Comparison of ENCODE assay signal across 23 cellular contexts in the genomic region with DNA sequence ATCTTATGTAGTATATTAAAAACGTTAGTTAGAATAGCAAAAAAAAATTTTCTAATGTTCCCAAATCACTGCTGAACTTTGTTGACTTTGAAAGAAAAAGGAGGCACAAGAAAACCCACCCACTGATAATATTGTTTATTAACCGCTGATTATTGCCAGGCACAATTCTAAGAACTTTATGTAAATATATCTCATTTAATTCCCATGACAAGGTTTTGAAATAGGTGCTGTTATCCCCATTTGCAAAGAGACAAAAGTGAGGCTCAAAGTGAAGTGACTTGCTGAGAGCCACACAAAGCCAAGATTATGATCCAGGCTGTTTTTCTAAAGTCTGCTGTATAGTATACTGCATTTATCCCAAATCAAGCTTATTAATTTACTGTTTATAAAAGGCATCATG. TPM values are rescaled to one million over a fixed set of nuclear protein-coding genes. Genes with fewer than 3 reads are reported as not detected.
DNase-seq lines count a peak whose midpoint lies in the region; ATAC-seq and TF ChIP-seq lines count a peak whose summit lies in the region.
"Had no signal": no experiment of that assay in that cellular context is flagged by ENCODE, and none has a peak within 500 bp of the region (broad histone marks: within the 10 kb centered on the region; RNA-seq: fewer than 3 reads in every experiment).

No MANE protein-coding gene starts in this region.

- H3K36me3 Mint-ChIP-seq in activated T-cell treated with anti-CD3 and anti-CD28 coated beads, Interleukin-2, amount 50 U/mL, for 72 hours (ENCODE audit: insufficient read depth in 2 of 2), result peaks cover 14 to 25% of the 10 kb centered on the region in 2 donors
- H3K36me3 Mint-ChIP-seq in activated T-cell treated with anti-CD3 and anti-CD28 coated beads, Interleukin-2, amount 50 U/mL, for 4 hours (ENCODE audit: insufficient read depth), result peaks cover 43% of the 10 kb centered on the region

- no peaks in the 10 kb centered on the region for H3K4me1 Mint-ChIP-seq in activated T-cell treated with anti-CD3 and anti-CD28 coated beads, Interleukin-2, amount 50 U/mL, for 72 hours (ENCODE audit: low read depth)
- no peaks in the 10 kb centered on the region for H3K4me1 Mint-ChIP-seq in activated T-cell treated with anti-CD3 and anti-CD28 coated beads, Interleukin-2, amount 50 U/mL, for 4 hours (ENCODE audit: low read depth)
- H3K4me1 Mint-ChIP-seq: CD14-positive monocyte, nephron progenitor cell had no signal

- no peaks in the 10 kb centered on the region for H3K27me3 Mint-ChIP-seq in activated T-cell treated with anti-CD3 and anti-CD28 coated beads, Interleukin-2, amount 50 U/mL, for 72 hours (ENCODE audit: low read depth)
- H3K27me3 Mint-ChIP-seq in activated T-cell treated with anti-CD3 and anti-CD28 coated beads, Interleukin-2, amount 50 U/mL, for 4 hours (ENCODE audit: low read depth), result no peaks in the 10 kb centered on the region

- H3K36me3 ChIP-seq in HUES6 (ENCODE audit: control insufficient read depth, insufficient read depth, low read length) (peaks cover 76% of the 10 kb centered on the region), tibial artery (peaks cover 37 to 73% (median 66%) of the 10 kb centered on the region in 3 donors)

- H3K9ac ChIP-seq in HUES6 (ENCODE audit: low read length), result no peak overlapping the region

- H3K27ac Mint-ChIP-seq in activated T-cell treated with anti-CD3 and anti-CD28 coated beads, Interleukin-2, amount 50 U/mL, for 72 hours, result peak overlapping the region; percentile 49
- H3K27ac Mint-ChIP-seq: nephron progenitor cell; T-helper 1 cell treated with Interleukin-12 subunit alpha and Interleukin-12 subunit beta and Interleukin-4 antibody, amounts not matched to agents 30 μg/mL and 1 μg/mL, for 36 hours had no signal

- H3K4me1 ChIP-seq in HUES6 (ENCODE audit: control insufficient read depth, insufficient read depth, low read length) (peaks cover 3% of the 10 kb centered on the region; the same call in 1 of the 2 replicates), tibial artery (peaks cover 0 to 18% (median 2%) of the 10 kb centered on the region in 4 donors)
- H3K4me1 ChIP-seq: psoas muscle, upper lobe of right lung had no signal

- no peak for DNase-seq in activated T-cell treated with anti-CD3 and anti-CD28 coated beads, Interleukin-2, amount 50 U/mL, for 72 hours
- DNase-seq in activated T-cell treated with anti-CD3 and anti-CD28 coated beads, Interleukin-2, amount 50 U/mL, for 4 hours, result no peak
- DNase-seq in tibial artery (no peak), T-helper 1 cell (no peak), dorsolateral prefrontal cortex (no peak)
- DNase-seq in activated CD4-positive, alpha-beta T cell treated with anti-CD3 and anti-CD28 coated beads, Interleukin-2, amount 50 U/mL, for 4 hours, result no peak
- DNase-seq: activated CD8-positive, alpha-beta memory T cell treated with anti-CD3 and anti-CD28 coated beads, Interleukin-2, amount 50 U/mL, for 48 hours; brain microvascular endothelial cell; dermis blood vessel endothelial cell; DMS79 treated with DMSO at 0.1 percent for 48 hours; NCI-H1694 treated with DMSO at 0.1 percent for 48 hours; NCI-H446; nephron progenitor cell; psoas muscle; SHP77; spleen; stimulated activated naive CD4-positive, alpha-beta T cell; upper lobe of right lung had no signal

- intact Hi-C loops in tibial artery (cut with DNase I; ENCODE audit: low total_unique reads) (no loop called here), dorsolateral prefrontal cortex (cut with DNase I) (no loop called here)

- H3K4me3 ChIP-seq in HUES6 (ENCODE audit: low read depth, low read length) (no peak overlapping the region), tibial artery (no peak overlapping the region), dorsolateral prefrontal cortex (no peak overlapping the region)
- H3K4me3 ChIP-seq: psoas muscle, spleen, upper lobe of right lung had no signal

- H3K4me3 Mint-ChIP-seq in activated T-cell treated with anti-CD3 and anti-CD28 coated beads, Interleukin-2, amount 50 U/mL, for 72 hours, result no peak overlapping the region
- H3K4me3 Mint-ChIP-seq in activated T-cell treated with anti-CD3 and anti-CD28 coated beads, Interleukin-2, amount 50 U/mL, for 4 hours, result no peak overlapping the region
- H3K4me3 Mint-ChIP-seq: CD14-positive monocyte; nephron progenitor cell; T-helper 1 cell treated with Interleukin-12 subunit alpha and Interleukin-12 subunit beta and Interleukin-4 antibody, amounts not matched to agents 30 μg/mL and 1 μg/mL, for 36 hours had no signal

- H3K27ac ChIP-seq in HUES6 (ENCODE audit: low read depth, low read length) (peak overlapping the region; percentile 19; the same call in 1 of the 2 replicates), tibial artery (peak overlapping the region; percentile 20 to 39), dorsolateral prefrontal cortex (peak overlapping the region in 8 of 59 donors; percentile 4 to 49 (median 18))
- H3K27ac ChIP-seq: brain microvascular endothelial cell, psoas muscle, upper lobe of right lung had no signal

- ATAC-seq in activated T-cell treated with anti-CD3 and anti-CD28 coated beads, Interleukin-2, amount 50 U/mL, for 72 hours (replicated peaks in 1 of 2), result no peak
- no peak for ATAC-seq in activated T-cell treated with anti-CD3 and anti-CD28 coated beads, Interleukin-2, amount 50 U/mL, for 4 hours
- ATAC-seq in GM21528 (IDR thresholded peaks at IDR 0.05; ENCODE audit: low FRiP score, unreplicated experiment), result peak; percentile 1
- ATAC-seq: activated naive CD4-positive, alpha-beta T cell treated with anti-CD3 and anti-CD28 coated beads, Interleukin-2, amount 50 U/mL, for 72 hours; psoas muscle; upper lobe of right lung had no signal

- no peaks in the 10 kb centered on the region for H3K9me3 Mint-ChIP-seq in activated T-cell treated with anti-CD3 and anti-CD28 coated beads, Interleukin-2, amount 50 U/mL, for 72 hours
- no peaks in the 10 kb centered on the region for H3K9me3 Mint-ChIP-seq in activated T-cell treated with anti-CD3 and anti-CD28 coated beads, Interleukin-2, amount 50 U/mL, for 4 hours
- H3K9me3 Mint-ChIP-seq: activated naive CD4-positive, alpha-beta T cell treated with anti-CD3 and anti-CD28 coated beads, Interleukin-2, amount 50 U/mL, for 72 hours; nephron progenitor cell; T-helper 1 cell treated with Interleukin-12 subunit alpha and Interleukin-12 subunit beta and Interleukin-4 antibody, amounts not matched to agents 30 μg/mL and 1 μg/mL, for 36 hours had no signal

- H3K9me3 ChIP-seq in HUES6 (ENCODE audit: control insufficient read depth, insufficient read depth, low read depth, low read length) (no peaks in the 10 kb centered on the region), tibial artery (no peaks in the 10 kb centered on the region)
- H3K9me3 ChIP-seq: psoas muscle, spleen, upper lobe of right lung had no signal

- TF ChIP-seq CTCF in tibial artery (IDR thresholded peaks at IDR 0.05) (no peak), dorsolateral prefrontal cortex (IDR thresholded peaks at IDR 0.05 in 54 of 56, conservative IDR thresholded peaks at IDR 0.05 in 2 of 56; ENCODE audit: low read depth in 1 of 56, partially characterized antibody in 56 of 56) (no peak)

- H3K27me3 ChIP-seq in HUES6 (ENCODE audit: control insufficient read depth, insufficient read depth, low read length), result no peaks in the 10 kb centered on the region
- no peaks in the 10 kb centered on the region for H3K27me3 ChIP-seq in tibial artery
- H3K27me3 ChIP-seq in dorsolateral prefrontal cortex, result no peaks in the 10 kb centered on the region
- H3K27me3 ChIP-seq: brain microvascular endothelial cell, spleen, upper lobe of right lung had no signal

RNA-seq across cellular contexts. Expression of a gene that starts 56.4 kb away (rescaled TPM):
- total RNA-seq in activated T-cell treated with anti-CD3 and anti-CD28 coated beads, Interleukin-2, amount 50 U/mL, for 72 hours, result 10 to 100 TPM; 14.3 to 15.9 TPM
- total RNA-seq in activated T-cell treated with anti-CD3 and anti-CD28 coated beads, Interleukin-2, amount 50 U/mL, for 4 hours, result 1 to 10 TPM; 6.4 to 8.2 (median 6.5) TPM
- 1 to 10 TPM; 1.5 to 4.7 (median 3.1) TPM for total RNA-seq in dorsolateral prefrontal cortex

RNA-seq across cellular contexts. Expression of a gene that starts 56.6 kb away (rescaled TPM):
- 10 to 100 TPM; 19.9 to 24.4 TPM for total RNA-seq in activated T-cell treated with anti-CD3 and anti-CD28 coated beads, Interleukin-2, amount 50 U/mL, for 72 hours
- 10 to 100 TPM; 25.5 to 30.0 (median 26.3) TPM for total RNA-seq in activated T-cell treated with anti-CD3 and anti-CD28 coated beads, Interleukin-2, amount 50 U/mL, for 4 hours
- 10 to 100 TPM in 114 of 120 experiments, 1 to 10 TPM in 6; 7.5 to 30.3 (median 15.5) TPM for total RNA-seq in dorsolateral prefrontal cortex
